Comparison of ENCODE assay signal across 21 cellular contexts in the genomic region with DNA sequence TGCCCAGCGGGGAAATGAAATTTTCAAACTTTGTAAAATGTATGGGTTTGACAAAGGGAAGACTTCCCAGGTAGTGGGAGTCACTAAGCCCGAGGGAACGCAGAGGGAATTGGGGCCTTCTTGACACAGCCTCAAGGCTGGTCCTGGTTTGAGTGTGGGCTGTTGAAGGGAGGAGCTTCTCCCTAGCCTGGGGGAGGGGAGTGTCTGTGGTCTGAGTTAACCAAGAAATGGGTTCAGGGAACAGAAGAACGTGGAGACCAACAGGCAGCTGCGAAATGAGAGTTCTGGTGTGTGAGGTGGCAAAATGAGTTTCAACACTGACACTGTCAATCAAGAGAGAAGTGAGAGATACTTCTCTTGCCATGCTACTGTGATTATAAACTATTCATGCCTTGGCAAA. TPM values are rescaled to one million over a fixed set of nuclear protein-coding genes. Genes with fewer than 3 reads are reported as not detected.
"Had no signal": no experiment of that assay in that cellular context is flagged by ENCODE, and none has a peak within 500 bp of the region (broad histone marks: within the 10 kb centered on the region; RNA-seq: fewer than 3 reads in every experiment).

No MANE protein-coding gene starts in this region.

- H3K4me3 Mint-ChIP-seq: naive thymus-derived CD4-positive, alpha-beta T cell; nephron progenitor cell had no signal

- H3K27ac Mint-ChIP-seq: naive thymus-derived CD4-positive, alpha-beta T cell; nephron progenitor cell had no signal

- FAIRE-seq: kidney, small intestine had no signal

- DNase-seq: dorsolateral prefrontal cortex; effector CD8-positive, alpha-beta T cell; foreskin melanocyte; head of caudate nucleus; kidney; left colon; left ventricle myocardium superior; mesendoderm; naive thymus-derived CD4-positive, alpha-beta T cell; nephron progenitor cell; psoas muscle; retina; small intestine; stimulated activated CD4-positive, alpha-beta T cell treated with anti-CD3 and anti-CD28 coated beads, Interleukin-12 subunit alpha, Interleukin-12 subunit beta, amount 100 ng/mL, for 4 hours; stimulated activated naive CD4-positive, alpha-beta T cell treated with Interleukin-2 at 50 U/mL for 16 hours; trophoblast cell had no signal

- ATAC-seq: left colon; left ventricle myocardium superior; naive thymus-derived CD4-positive, alpha-beta T cell; psoas muscle; sciatic nerve had no signal

- H3K4me1 Mint-ChIP-seq: naive thymus-derived CD4-positive, alpha-beta T cell; nephron progenitor cell had no signal

- H2AFZ ChIP-seq: hepatocyte had no signal

- H3K4me2 ChIP-seq: hepatocyte had no signal

- H3K4me1 ChIP-seq: psoas muscle had no signal

- H3K79me2 ChIP-seq: hepatocyte had no signal

- H3K4me3 ChIP-seq: coronary artery, dorsolateral prefrontal cortex, hepatocyte, lung, psoas muscle had no signal

- H3K36me3 ChIP-seq: neutrophil had no signal

- H3K9me3 ChIP-seq: neutrophil, psoas muscle had no signal

- H3K27ac ChIP-seq: coronary artery, dorsolateral prefrontal cortex, hepatocyte, neutrophil, psoas muscle had no signal

- H3K27me3 ChIP-seq: dorsolateral prefrontal cortex, hepatocyte had no signal

RNA-seq across cellular contexts. Expression of a gene that starts 32.7 kb away (rescaled TPM):
- polyA plus RNA-seq: naive thymus-derived CD4-positive, alpha-beta T cell had no signal
